23 cellular contexts compared by ENCODE assay signal in the genomic region with DNA sequence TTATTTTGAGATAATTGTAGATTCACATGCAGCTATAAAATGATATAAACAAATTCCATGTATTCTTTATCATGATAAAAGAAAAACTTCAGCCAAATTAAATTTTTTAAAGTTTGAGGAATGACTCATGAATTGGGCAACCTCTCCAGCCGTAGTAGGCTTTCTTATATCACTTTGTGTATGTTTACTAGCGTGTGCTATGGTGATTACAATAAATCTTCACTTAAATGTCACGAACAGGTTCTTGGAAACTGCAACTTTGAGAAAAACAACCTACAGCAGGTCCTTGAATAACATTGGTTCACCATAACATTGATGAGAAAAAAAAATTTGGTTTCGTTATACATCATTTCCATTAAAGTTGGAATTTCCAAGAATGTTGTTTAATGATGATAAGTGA.
DNase-seq lines count a peak whose midpoint lies in the region; ATAC-seq, FAIRE-seq and TF ChIP-seq lines count a peak whose summit lies in the region.
"Had no signal": no experiment of that assay in that cellular context is flagged by ENCODE, and none has a peak within 500 bp of the region (broad histone marks: within the 10 kb centered on the region; RNA-seq: fewer than 3 reads in every experiment).

No MANE protein-coding gene starts in this region.

- H3K4me3 ChIP-seq in choroid plexus epithelial cell (ENCODE audit: low read depth, low read length) (no peak overlapping the region), mesenchymal stem cell (ENCODE audit: insufficient read depth in 1 of 2, low read depth in 1 of 2, low read length in 2 of 2) (no peak overlapping the region)
- H3K4me3 ChIP-seq in CD4-positive, alpha-beta memory T cell (ENCODE audit: low read length in 2 of 2) = no peak overlapping the region
- H3K4me3 ChIP-seq: A549, K562 had no signal

- H2AK5ac ChIP-seq in mesenchymal stem cell (ENCODE audit: low read length, severe bottlenecking) = no peak overlapping the region

- no peak for TF ChIP-seq CTCF in D721Med (IDR thresholded peaks at IDR 0.05; ENCODE audit: insufficient read depth, missing control alignments)
- TF ChIP-seq CTCF in choroid plexus epithelial cell (conservative IDR thresholded peaks at IDR 0.05; ENCODE audit: low read depth, low read length) = no peak

- WGBS in mesenchymal stem cell = no CpG with 5 or more reads among the region's 4 CpGs

- CTCF ChIA-PET in CD4-positive, alpha-beta memory T cell (lab: Charles Lee; ENCODE audit: partially characterized antibody) = no interaction called here
- CTCF ChIA-PET in activated CD8-positive, alpha-beta T cell treated with anti-CD3 and anti-CD28 coated beads, Interleukin-2, amount 10 ng/mL, durations not matched to agents 7 days and 5 days (lab: Charles Lee) = no interaction called here

- H2BK5ac ChIP-seq in mesenchymal stem cell (ENCODE audit: low read depth, low read length, poor library complexity, severe bottlenecking) = no peak overlapping the region

- H4K91ac ChIP-seq in mesenchymal stem cell (ENCODE audit: low read length) = no peak overlapping the region

- H3K27ac Mint-ChIP-seq in CD4-positive, alpha-beta memory T cell = no peak overlapping the region
- no peak overlapping the region for H3K27ac Mint-ChIP-seq in activated CD8-positive, alpha-beta T cell treated with anti-CD3 and anti-CD28 coated beads, Interleukin-2, amount 10 ng/mL, durations not matched to agents 7 days and 5 days
- H3K27ac Mint-ChIP-seq: B cell; CD8-positive, alpha-beta memory T cell; H9; HFFc6 had no signal

- H3K27ac ChIP-seq in mesenchymal stem cell (ENCODE audit: low read length, poor library complexity, severe bottlenecking) = no peak overlapping the region
- H3K27ac ChIP-seq in CD4-positive, alpha-beta memory T cell (ENCODE audit: low read depth, low read length) = no peak overlapping the region
- H3K27ac ChIP-seq: A549, C4-2B had no signal

- POLR2A ChIA-PET in CD4-positive, alpha-beta memory T cell (lab: Charles Lee; ENCODE audit: partially characterized antibody) = no interaction called here
- POLR2A ChIA-PET in activated CD8-positive, alpha-beta T cell treated with anti-CD3 and anti-CD28 coated beads, Interleukin-2, amount 10 ng/mL, durations not matched to agents 7 days and 5 days (lab: Charles Lee) = no interaction called here

- no peaks in the 10 kb centered on the region for H3K4me1 Mint-ChIP-seq in CD4-positive, alpha-beta memory T cell
- no peaks in the 10 kb centered on the region for H3K4me1 Mint-ChIP-seq in activated CD8-positive, alpha-beta T cell treated with anti-CD3 and anti-CD28 coated beads, Interleukin-2, amount 10 ng/mL, durations not matched to agents 7 days and 5 days (ENCODE audit: low read depth)
- H3K4me1 Mint-ChIP-seq: B cell; CD8-positive, alpha-beta memory T cell; H9 had no signal

- H3K4me3 Mint-ChIP-seq in CD4-positive, alpha-beta memory T cell = no peak overlapping the region
- H3K4me3 Mint-ChIP-seq in activated CD8-positive, alpha-beta T cell treated with anti-CD3 and anti-CD28 coated beads, Interleukin-2, amount 10 ng/mL, durations not matched to agents 7 days and 5 days = no peak overlapping the region
- H3K4me3 Mint-ChIP-seq: B cell; CD8-positive, alpha-beta memory T cell; H9; HFFc6 had no signal

- no peak for ATAC-seq in activated CD8-positive, alpha-beta T cell treated with anti-CD3 and anti-CD28 coated beads, Interleukin-2, amount 10 ng/mL, durations not matched to agents 7 days and 5 days
- ATAC-seq: A549, K562, Panc1 had no signal

- no peak overlapping the region for H3K4me2 ChIP-seq in mesenchymal stem cell (ENCODE audit: low read length, poor library complexity, severe bottlenecking)
- H3K4me2 ChIP-seq: A549 had no signal

- no peak overlapping the region for H3K18ac ChIP-seq in mesenchymal stem cell (ENCODE audit: low read depth in 1 of 2, low read length in 2 of 2)

- no peaks in the 10 kb centered on the region for H3K36me3 ChIP-seq in mesenchymal stem cell (ENCODE audit: control insufficient read depth in 1 of 2, insufficient read depth in 2 of 2, low read depth in 1 of 2, low read length in 2 of 2)
- H3K36me3 ChIP-seq in CD4-positive, alpha-beta memory T cell (ENCODE audit: insufficient read depth, low read length) = no peaks in the 10 kb centered on the region

- no peaks in the 10 kb centered on the region for H3K36me3 Mint-ChIP-seq in CD4-positive, alpha-beta memory T cell
- no peaks in the 10 kb centered on the region for H3K36me3 Mint-ChIP-seq in activated CD8-positive, alpha-beta T cell treated with anti-CD3 and anti-CD28 coated beads, Interleukin-2, amount 10 ng/mL, durations not matched to agents 7 days and 5 days (ENCODE audit: low read depth)
- H3K36me3 Mint-ChIP-seq: CD8-positive, alpha-beta memory T cell had no signal

- H3K27me3 ChIP-seq in mesenchymal stem cell (ENCODE audit: control insufficient read depth in 1 of 2, insufficient read depth in 1 of 2, low read length in 2 of 2) = no peaks in the 10 kb centered on the region
- no peaks in the 10 kb centered on the region for H3K27me3 ChIP-seq in CD4-positive, alpha-beta memory T cell (ENCODE audit: insufficient read depth, low read length)

- H3K14ac ChIP-seq in mesenchymal stem cell (ENCODE audit: low read length in 2 of 2) = no peak overlapping the region

- intact Hi-C loops in CD4-positive, alpha-beta memory T cell (cut with micrococcal nuclease) = no loop called here

- no peak overlapping the region for H4K8ac ChIP-seq in mesenchymal stem cell (ENCODE audit: low read length)

- peak; percentile 63 for FAIRE-seq in D721Med (lab: Jason Lieb, UNC)
- FAIRE-seq: A549, GM18507, HTR-8/SVneo, K562 had no signal

- no peak overlapping the region for H2AFZ ChIP-seq in mesenchymal stem cell (ENCODE audit: low read depth, low read length)

- H3K9me3 ChIP-seq in mesenchymal stem cell (ENCODE audit: control insufficient read depth, low read length) = peaks cover 14% of the 10 kb centered on the region
- H3K9me3 ChIP-seq in CD4-positive, alpha-beta memory T cell (ENCODE audit: control insufficient read depth in 1 of 2, low read length in 2 of 2) = no peaks in the 10 kb centered on the region
- H3K9me3 ChIP-seq: A549 had no signal

- no peak overlapping the region for H2BK120ac ChIP-seq in mesenchymal stem cell (ENCODE audit: low read depth, low read length)

- no peak overlapping the region for H2BK15ac ChIP-seq in mesenchymal stem cell (ENCODE audit: low read depth, poor library complexity, severe bottlenecking)

- H2BK12ac ChIP-seq in mesenchymal stem cell (ENCODE audit: low read length in 2 of 2) = no peak overlapping the region

- H3K4ac ChIP-seq in mesenchymal stem cell (ENCODE audit: low read depth in 1 of 2, low read length in 2 of 2) = no peak overlapping the region

- H3K9ac ChIP-seq in mesenchymal stem cell (ENCODE audit: low read length) = no peak overlapping the region

- peaks cover 0 to 22% (median 14%) of the 10 kb centered on the region in 8 donors for H3K9me3 Mint-ChIP-seq in CD4-positive, alpha-beta memory T cell
- H3K9me3 Mint-ChIP-seq in activated CD8-positive, alpha-beta T cell treated with anti-CD3 and anti-CD28 coated beads, Interleukin-2, amount 10 ng/mL, durations not matched to agents 7 days and 5 days (ENCODE audit: insufficient read depth) = peaks cover 27% of the 10 kb centered on the region

- H3K27me3 Mint-ChIP-seq in CD4-positive, alpha-beta memory T cell = no peaks in the 10 kb centered on the region
- no peaks in the 10 kb centered on the region for H3K27me3 Mint-ChIP-seq in activated CD8-positive, alpha-beta T cell treated with anti-CD3 and anti-CD28 coated beads, Interleukin-2, amount 10 ng/mL, durations not matched to agents 7 days and 5 days (ENCODE audit: low read depth)
- H3K27me3 Mint-ChIP-seq: B cell; CD8-positive, alpha-beta memory T cell had no signal

- H3K4me1 ChIP-seq in mesenchymal stem cell (ENCODE audit: control insufficient read depth, insufficient read depth, low read depth, low read length) = no peaks in the 10 kb centered on the region
- H3K4me1 ChIP-seq in CD4-positive, alpha-beta memory T cell (ENCODE audit: insufficient read depth, low read length) = no peaks in the 10 kb centered on the region
- H3K4me1 ChIP-seq: A549 had no signal

- H3K23ac ChIP-seq in mesenchymal stem cell (ENCODE audit: low read length in 2 of 2) = no peak overlapping the region

- no peak for DNase-seq in D721Med (ENCODE audit: insufficient read length, low spot score)
- DNase-seq in HT1080 (ENCODE audit: low read depth) = peak; percentile 5
- DNase-seq in choroid plexus epithelial cell (ENCODE audit: low read depth) = peak; percentile 40
- DNase-seq in mesenchymal stem cell = peak; percentile 62
- no peak for DNase-seq in CD4-positive, alpha-beta memory T cell
- no peak for DNase-seq in activated CD8-positive, alpha-beta T cell treated with anti-CD3 and anti-CD28 coated beads, Interleukin-2, amount 10 ng/mL, durations not matched to agents 7 days and 5 days
- DNase-seq in central memory CD4-positive, alpha-beta T cell = no peak
- DNase-seq: CD8-positive, alpha-beta memory T cell; H9; HFFc6; Kasumi-1; NCI-H1105 treated with DMSO at 0.1 percent for 48 hours; NCI-H146; NCI-H1930; NCI-H526 treated with DMSO at 0.1 percent for 48 hours; SHP77 treated with DMSO at 0.1 percent for 48 hours had no signal

- no peaks in the 10 kb centered on the region for H3K79me1 ChIP-seq in mesenchymal stem cell (replicated peaks; ENCODE audit: low read length, poor library complexity, severe bottlenecking)

Comparison
In these comparisons a context has a peak if more than half of its experiments do, and no peak if none do; other contexts are left out.
1. DNase-seq: peak in HT1080 (single experiment), choroid plexus epithelial cell (single experiment) and mesenchymal stem cell (single experiment); none in D721Med (single experiment), CD4-positive, alpha-beta memory T cell (0 of 5), activated CD8-positive, alpha-beta T cell treated with anti-CD3 and anti-CD28 coated beads, Interleukin-2, amount 10 ng/mL, durations not matched to agents 7 days and 5 days (single experiment) and central memory CD4-positive, alpha-beta T cell (single experiment).